In genomic region chr2:15732341-15733077, GRCh38 we compare ENCODE assay signal across 12 cellular contexts.
DNase-seq lines count a peak whose midpoint lies in the region; ATAC-seq and TF ChIP-seq lines count a peak whose summit lies in the region.
"Had no signal": no experiment of that assay in that cellular context is flagged by ENCODE, and none has a peak within 500 bp of the region (broad histone marks: within the 10 kb centered on the region; RNA-seq: fewer than 3 reads in every experiment).

No MANE protein-coding gene starts in this region.

- H3K4me1 ChIP-seq in SJCRH30: peaks cover 65% of the 10 kb centered on the region

- peak; percentile 70 for DNase-seq in GM10248 (ENCODE audit: extremely low spot score)
- DNase-seq in SJCRH30: peak; percentile 50 to 66
- no peak for DNase-seq in stimulated activated CD4-positive, alpha-beta T cell treated with anti-CD3 and anti-CD28 coated beads, Interleukin-4, amount 100 ng/mL, for 4 hours
- DNase-seq in Calu3: no peak
- DNase-seq in NOMO-1 treated with dmso at 0.1 percent for 144 hours (lab: John Stamatoyannopoulos, UW; ENCODE audit: unreplicated experiment): no peak
- no peak for DNase-seq in NK-92 (lab: John Stamatoyannopoulos, UW; ENCODE audit: unreplicated experiment)
- DNase-seq: activated CD4-positive, alpha-beta memory T cell treated with anti-CD3 and anti-CD28 coated beads for 36 hours had no signal

- H3K9me3 ChIP-seq in SJCRH30 (replicated peaks): no peaks in the 10 kb centered on the region

- POLR2A ChIA-PET in GM10248 (lab: Yijun Ruan, JAX): no interaction called here

- H3K36me3 ChIP-seq in SJCRH30: no peaks in the 10 kb centered on the region
- H3K36me3 ChIP-seq: cardiac muscle cell had no signal

- ATAC-seq in GM19455 (IDR thresholded peaks at IDR 0.05; ENCODE audit: unreplicated experiment) (peak; percentile 95), HG03060 (IDR thresholded peaks at IDR 0.05; ENCODE audit: low read depth, unreplicated experiment) (peak; percentile 87)

- intact Hi-C loops in Calu3 (cut with micrococcal nuclease; ENCODE audit: unreplicated experiment): no loop called here

- TF ChIP-seq CTCF in GM10248 (IDR thresholded peaks at IDR 0.05; ENCODE audit: control extremely low read depth, extremely low read depth, low read depth, missing control alignments) (no peak), Calu3 (IDR thresholded peaks at IDR 0.05; ENCODE audit: unreplicated experiment) (no peak)

- H3K4me3 Mint-ChIP-seq in Calu3 (ENCODE audit: low read depth, unreplicated experiment): no peak overlapping the region
- H3K4me3 Mint-ChIP-seq: activated CD4-positive, alpha-beta memory T cell treated with anti-CD3 and anti-CD28 coated beads for 36 hours had no signal

- peaks cover 25% of the 10 kb centered on the region for H3K4me1 Mint-ChIP-seq in Calu3 (ENCODE audit: low read depth, unreplicated experiment)

- H3K27ac ChIP-seq in SJCRH30: peak overlapping the region; percentile 0; the same call in 1 of the 2 replicates
- H3K27ac ChIP-seq: C4-2B, parathyroid adenoma had no signal

- H3K4me3 ChIP-seq in SJCRH30: no peak overlapping the region
- H3K4me3 ChIP-seq: cardiac muscle cell had no signal

- no peaks in the 10 kb centered on the region for H3K27me3 ChIP-seq in SJCRH30
- H3K27me3 ChIP-seq: cardiac muscle cell had no signal

- CTCF ChIA-PET in GM10248 (lab: Yijun Ruan, JAX) (interaction anchor here (1.5 kb wide), 1 partner anchor 10 kb away, joined by 5 read pairs; no protein-coding TSS in a partner anchor), Calu3 (lab: Charles Lee) (no interaction called here)

- peaks cover 86% of the 10 kb centered on the region for H3K27me3 Mint-ChIP-seq in Calu3 (ENCODE audit: unreplicated experiment)

- no peak overlapping the region for H3K27ac Mint-ChIP-seq in Calu3 (ENCODE audit: unreplicated experiment)
- H3K27ac Mint-ChIP-seq: activated CD4-positive, alpha-beta memory T cell treated with anti-CD3 and anti-CD28 coated beads for 36 hours had no signal

- H3K9me3 Mint-ChIP-seq in Calu3 (ENCODE audit: low read depth, unreplicated experiment): no peaks in the 10 kb centered on the region

- peaks cover 8% of the 10 kb centered on the region for H3K36me3 Mint-ChIP-seq in Calu3 (ENCODE audit: insufficient read depth, unreplicated experiment)
- H3K36me3 Mint-ChIP-seq: activated CD4-positive, alpha-beta memory T cell treated with anti-CD3 and anti-CD28 coated beads for 36 hours had no signal

- BruUV-seq in Calu3 (replicated peaks; lab: Mats Ljungman, UMichigan): no TSS peak

Comparison
In these comparisons a context has a peak if more than half of its experiments do, and no peak if none do; other contexts are left out.
1. DNase-seq: peak in GM10248 (single experiment) and SJCRH30 (2 of 2); none in stimulated activated CD4-positive, alpha-beta T cell treated with anti-CD3 and anti-CD28 coated beads, Interleukin-4, amount 100 ng/mL, for 4 hours (0 of 2), Calu3 (single experiment), NOMO-1 treated with dmso at 0.1 percent for 144 hours (single experiment) and NK-92 (single experiment).